ENCODE assay signal across 1 cellular context in genomic region chr3:14523792-14524191, GRCh38.
TF ChIP-seq lines count a peak whose summit lies in the region.

No MANE protein-coding gene starts in this region.

TF ChIP-seq in K562, 482 proteins besides CTCF, POLR2A, EP300 and RAD21:
- TF ChIP-seq ADNP (tag; IDR thresholded peaks at IDR 0.05), result peak; percentile 62; the same call in 1 of the 2 replicates
- no peak for TF ChIP-seq TAF7 (tag; IDR thresholded peaks at IDR 0.05)
- peak; percentile 29 for TF ChIP-seq RBM25 (IDR thresholded peaks at IDR 0.05; ENCODE audit: low read depth, low read length, severe bottlenecking)
- TF ChIP-seq GABPB1 (CRISPR knock-in tag; IDR thresholded peaks at IDR 0.05), result no peak
- TF ChIP-seq KAT8 (IDR thresholded peaks at IDR 0.05; ENCODE audit: low read depth), result no peak
- peak in 1 of 2 experiments; percentile 43; a peak in 1 of 4 replicates for TF ChIP-seq KDM1A (IDR thresholded peaks at IDR 0.05)
- no peak for TF ChIP-seq GATAD2A (IDR thresholded peaks at IDR 0.05)
- TF ChIP-seq ZNF395 (CRISPR knock-in tag; IDR thresholded peaks at IDR 0.05), result no peak
